In the genomic region with DNA sequence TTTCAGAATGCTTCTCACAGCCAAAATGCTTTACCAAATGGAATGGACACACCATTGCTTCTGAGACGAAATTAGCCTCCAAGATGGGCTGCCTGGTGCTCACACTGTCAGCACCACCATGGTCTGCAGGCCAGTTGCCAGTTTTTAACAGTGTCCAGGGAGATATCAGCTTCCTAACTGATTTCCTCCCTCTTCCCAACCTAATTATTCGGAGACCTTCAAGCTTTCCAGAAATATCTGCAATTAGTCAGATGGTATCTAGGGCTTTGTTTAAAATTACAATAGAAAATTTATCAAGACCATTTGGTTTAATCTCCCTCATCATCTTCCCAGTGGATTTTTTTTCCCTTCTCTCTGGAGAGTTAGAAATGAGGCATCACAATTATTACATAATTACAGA, we compare ENCODE assay signal across 32 cellular contexts.
"Had no signal": no experiment of that assay in that cellular context is flagged by ENCODE, and none has a peak within 500 bp of the region (broad histone marks: within the 10 kb centered on the region; RNA-seq: fewer than 3 reads in every experiment).

No MANE protein-coding gene starts in this region.

- H3K27me3 ChIP-seq: adrenal gland, body of pancreas, brain microvascular endothelial cell, breast epithelium had no signal

- H3K36me3 ChIP-seq: adrenal gland, brain microvascular endothelial cell, breast epithelium had no signal

- H3K9me3 ChIP-seq: adrenal gland, body of pancreas, breast epithelium had no signal

- DNase-seq: activated B cell treated with CpG ODN at 0.5 μM for 24 hours; activated CD4-positive, alpha-beta memory T cell treated with anti-CD3 and anti-CD28 coated beads for 36 hours; activated CD4-positive, alpha-beta T cell treated with anti-CD3 and anti-CD28 coated beads for 4 hours; activated CD4-positive, alpha-beta T cell treated with anti-CD3 and anti-CD28 coated beads, Interleukin-2, amount 10 ng/mL, durations not matched to agents 24 days and 14 days; activated CD4-positive, alpha-beta T cell treated with anti-CD3 and anti-CD28 coated beads, Interleukin-2, amount 50 U/mL, for 1 hour; activated CD4-positive, alpha-beta T cell treated with anti-CD3 and anti-CD28 coated beads, Interleukin-2, amount 50 U/mL, for 4 hours; activated CD4-positive, CD25-positive, alpha-beta regulatory T cell treated with anti-CD3 and anti-CD28 coated beads, Interleukin-2, amount 50 U/mL, for 72 hours; activated CD8-positive, alpha-beta memory T cell treated with anti-CD3 and anti-CD28 coated beads, Interleukin-2, amount 50 U/mL, for 4 hours; activated CD8-positive, alpha-beta T cell treated with anti-CD3 and anti-CD28 coated beads for 36 hours; activated effector memory CD4-positive, alpha-beta T cell treated with anti-CD3 and anti-CD28 coated beads, Interleukin-2, amount 50 U/mL, for 16 hours; activated gamma-delta T cell treated with Interleukin-2 at 50 U/mL for 16 hours; activated naive CD4-positive, alpha-beta T cell; activated naive CD4-positive, alpha-beta T cell treated with anti-CD3 and anti-CD28 coated beads for 36 hours; activated naive CD4-positive, alpha-beta T cell treated with anti-CD3 and anti-CD28 coated beads, Interleukin-2, amount 50 U/mL, for 16 hours; activated naive CD8-positive, alpha-beta T cell treated with anti-CD3 and anti-CD28 coated beads for 36 hours; activated T-cell treated with anti-CD3 and anti-CD28 coated beads for 4 hours; activated T-cell treated with anti-CD3 and anti-CD28 coated beads, Interleukin-2, amount 50 U/mL, for 1 hour; activated T-cell treated with anti-CD3 and anti-CD28 coated beads, Interleukin-2, amount 50 U/mL, for 4 hours; activated T-cell treated with anti-CD3 and anti-CD28 coated beads, Interleukin-2, amount 50 U/mL, for 72 hours; adrenal gland; amniotic stem cell; aorta; body of pancreas; brain microvascular endothelial cell; central memory CD4-positive, alpha-beta T cell; cerebellar nuclear complex; T-helper 1 cell; T-helper 2 cell; T-helper 9 cell had no signal

- ATAC-seq: activated CD8-positive, alpha-beta T cell treated with anti-CD3 and anti-CD28 coated beads for 36 hours; activated naive CD4-positive, alpha-beta T cell treated with anti-CD3 and anti-CD28 coated beads, Interleukin-2, amount 50 U/mL, for 72 hours; activated T-cell treated with anti-CD3 and anti-CD28 coated beads, Interleukin-2, amount 50 U/mL, for 4 hours; activated T-cell treated with anti-CD3 and anti-CD28 coated beads, Interleukin-2, amount 50 U/mL, for 72 hours; activated T-helper 17 cell treated with anti-CD3 and anti-CD28 coated beads, Interleukin-2, amount 50 U/mL, for 72 hours; body of pancreas had no signal

- H3K4me3 ChIP-seq: adrenal gland, body of pancreas, breast epithelium had no signal

- H3K4me1 ChIP-seq: adrenal gland, body of pancreas, breast epithelium had no signal
